Comparison of ENCODE assay signal across 13 cellular contexts in genomic region chr3:152480282-152480953, GRCh38.
DNase-seq lines count a peak whose midpoint lies in the region; ATAC-seq and TF ChIP-seq lines count a peak whose summit lies in the region.
"Had no signal": no experiment of that assay in that cellular context is flagged by ENCODE, and none has a peak within 500 bp of the region (broad histone marks: within the 10 kb centered on the region; RNA-seq: fewer than 3 reads in every experiment).

No MANE protein-coding gene starts in this region.

- intact Hi-C loops in lower leg skin (cut with DNase I; ENCODE audit: low total_unique reads) (no loop called here), adrenal gland (cut with DNase I) (no loop called here)

- no peaks in the 10 kb centered on the region for H3K27me3 ChIP-seq in GM06990 (replicated peaks; ENCODE audit: control insufficient read depth, insufficient read depth, low read length)
- no peaks in the 10 kb centered on the region for H3K27me3 ChIP-seq in adrenal gland
- H3K27me3 ChIP-seq: MG63 had no signal

- 68 to 71% methylated on average over 2 of the region's 2 CpGs for WGBS in lower leg skin, 2 donors
- 43 to 49% (median 47%) methylated on average over 2 of the region's 2 CpGs for WGBS in adrenal gland, 4 donors

- no peaks in the 10 kb centered on the region for H3K4me1 ChIP-seq in adrenal gland (replicated peaks in 1 of 2)

- H3K36me3 ChIP-seq in GM06990 (ENCODE audit: control insufficient read depth, insufficient read depth, low read length) (no peaks in the 10 kb centered on the region), adrenal gland (replicated peaks in 1 of 2) (no peaks in the 10 kb centered on the region)

- DNase-seq in GM06990 (ENCODE audit: extremely low read depth, insufficient read length) (peak; percentile 34), NCI-H1092 treated with DMSO at 0.1 percent for 48 hours (lab: John Stamatoyannopoulos, UW) (no peak), mucosa of gallbladder (ENCODE audit: low spot score) (no peak), lower leg skin (ENCODE audit: low spot score in 2 of 2) (no peak), adrenal gland (no peak)
- DNase-seq: MG63, small intestine, T1000 had no signal

- H3K4me3 ChIP-seq in GM06990 (replicated peaks; ENCODE audit: low read depth, low read length) (no peak overlapping the region), lower leg skin (ENCODE audit: low read depth, poor library complexity, severe bottlenecking) (no peak overlapping the region), adrenal gland (no peak overlapping the region)
- H3K4me3 ChIP-seq: MG63 had no signal

- TF ChIP-seq CTCF in GM06990 (IDR thresholded peaks at IDR 0.05; ENCODE audit: insufficient read depth, low read length, poor library complexity, severe bottlenecking) (no peak), lower leg skin (IDR thresholded peaks at IDR 0.05) (no peak), adrenal gland (IDR thresholded peaks at IDR 0.05) (no peak)

- TF ChIP-seq POLR2A in lower leg skin (IDR thresholded peaks at IDR 0.05) (no peak), adrenal gland (IDR thresholded peaks at IDR 0.05) (no peak)

- H3K27ac ChIP-seq in adrenal gland, result no peak overlapping the region
- H3K27ac ChIP-seq: epithelial cell of prostate had no signal

- no peaks in the 10 kb centered on the region for H3K9me3 ChIP-seq in adrenal gland (replicated peaks in 1 of 3)

- peak; percentile 83 for ATAC-seq in GM19372 (IDR thresholded peaks at IDR 0.05; ENCODE audit: low read depth, unreplicated experiment)
- ATAC-seq in HG02798 (IDR thresholded peaks at IDR 0.05; ENCODE audit: poor library complexity, unreplicated experiment), result peak; percentile 92
- ATAC-seq in HG03469 (IDR thresholded peaks at IDR 0.05; ENCODE audit: unreplicated experiment), result peak; percentile 89
- ATAC-seq: HCT116 had no signal
